ENCODE assay signal across 8 cellular contexts in genomic region chr1:8423134-8423701, GRCh38.
A peak's percentile ranks its signal among the peaks of the same experiment; 100 is the strongest.
DNase-seq lines count a peak whose midpoint lies in the region; ATAC-seq and TF ChIP-seq lines count a peak whose summit lies in the region.

No MANE protein-coding gene starts in this region.

- H3K27ac ChIP-seq in foreskin keratinocyte: peak overlapping the region; percentile 85
- peak overlapping the region; percentile 97 for H3K27ac ChIP-seq in trophoblast cell (ENCODE audit: low read depth, low read length)

- H3K4me2 ChIP-seq in trophoblast cell (ENCODE audit: low read length): peak overlapping the region; percentile 66

- no peaks in the 10 kb centered on the region for H3K9me3 ChIP-seq in trophoblast cell (ENCODE audit: insufficient read depth, low read depth, low read length)

- ATAC-seq in foreskin keratinocyte (peak; percentile 3), HG02840 (IDR thresholded peaks at IDR 0.05; ENCODE audit: low FRiP score, unreplicated experiment) (no peak)

- peak overlapping the region; percentile 62 for H4K8ac ChIP-seq in trophoblast cell (ENCODE audit: low read depth, low read length)

- TF ChIP-seq CTCF in foreskin keratinocyte (conservative IDR thresholded peaks at IDR 0.05): no peak

- no peak overlapping the region for H2AK5ac ChIP-seq in trophoblast cell (ENCODE audit: low read length)

- peaks cover 15% of the 10 kb centered on the region for H3K79me2 ChIP-seq in trophoblast cell (ENCODE audit: control insufficient read depth, insufficient read depth, low read length, poor library complexity)

- no peak overlapping the region for H3K23ac ChIP-seq in trophoblast cell (ENCODE audit: low read length)

- H3K4me1 ChIP-seq in foreskin keratinocyte (peaks cover 25% of the 10 kb centered on the region), trophoblast cell (ENCODE audit: control insufficient read depth in 1 of 2, insufficient read depth in 2 of 2, low read length in 2 of 2) (peaks cover 6 to 15% of the 10 kb centered on the region in 2 experiments)

- H3K9ac ChIP-seq in trophoblast cell (ENCODE audit: low read length): peak overlapping the region; percentile 75

- peaks cover 2 to 9% of the 10 kb centered on the region in 2 experiments for H3K36me3 ChIP-seq in trophoblast cell (ENCODE audit: control insufficient read depth in 1 of 2, insufficient read depth in 2 of 2, low read length in 2 of 2)

- peak overlapping the region; percentile 98 for H3K18ac ChIP-seq in trophoblast cell (ENCODE audit: low read length)

- H3K27me3 ChIP-seq in foreskin keratinocyte (no peaks in the 10 kb centered on the region), trophoblast cell (ENCODE audit: insufficient read depth, low read length) (no peaks in the 10 kb centered on the region)

- H4K12ac ChIP-seq in trophoblast cell (ENCODE audit: low read depth, low read length): peak overlapping the region; percentile 92

- no CpG with 5 or more reads among the region's 38 CpGs for WGBS in trophoblast cell (ENCODE audit: extremely low coverage, insufficient coverage, insufficient read length)

- peaks cover 19% of the 10 kb centered on the region for H3K79me1 ChIP-seq in trophoblast cell (ENCODE audit: low read length)

- peak overlapping the region; percentile 94 for H3K14ac ChIP-seq in trophoblast cell (ENCODE audit: low read length)

- peak overlapping the region; percentile 97 for H2BK12ac ChIP-seq in trophoblast cell (ENCODE audit: low read length)

- peak overlapping the region; percentile 94 for H4K91ac ChIP-seq in trophoblast cell (ENCODE audit: low read depth, low read length)

- H3K4ac ChIP-seq in trophoblast cell (ENCODE audit: low read depth, low read length): peak overlapping the region; percentile 96

- peak overlapping the region; percentile 68 for H3K4me3 ChIP-seq in trophoblast cell (ENCODE audit: low read depth, low read length)

- H2BK5ac ChIP-seq in trophoblast cell (ENCODE audit: low read depth, low read length, poor library complexity): peak overlapping the region; percentile 78

- DNase-seq in Daoy (ENCODE audit: low read depth) (peak; percentile 37), M059J (ENCODE audit: low read depth) (peak; percentile 42), foreskin keratinocyte (peak in 1 of 2 donors; percentile 18), trophoblast cell (peak in 1 of 2 donors; percentile 27), SW480 (ENCODE audit: low spot score) (no peak), GM19240 (ENCODE audit: insufficient read length, low spot score) (no peak)
- peak; percentile 64 for DNase-seq in activated T-cell treated with anti-CD3 and anti-CD28 coated beads, Interleukin-2, amount 50 U/mL, for 1 hour

- peak overlapping the region; percentile 79 for H2AFZ ChIP-seq in trophoblast cell (ENCODE audit: insufficient read depth, low read length, poor library complexity)

- peak overlapping the region; percentile 95 for H2BK120ac ChIP-seq in trophoblast cell (ENCODE audit: insufficient read depth, low read length, poor library complexity)

Comparison
In these comparisons a context has a peak if more than half of its experiments do, and no peak if none do; other contexts are left out.
1. DNase-seq: peak in Daoy (single experiment), M059J (single experiment) and activated T-cell treated with anti-CD3 and anti-CD28 coated beads, Interleukin-2, amount 50 U/mL, for 1 hour (single experiment); none in SW480 (single experiment) and GM19240 (single experiment).